ENCODE assay signal across 27 cellular contexts in genomic region chr3:55873523-55874254, GRCh38.
DNase-seq lines count a peak whose midpoint lies in the region; ATAC-seq, FAIRE-seq and TF ChIP-seq lines count a peak whose summit lies in the region.
"Had no signal": no experiment of that assay in that cellular context is flagged by ENCODE, and none has a peak within 500 bp of the region (broad histone marks: within the 10 kb centered on the region; RNA-seq: fewer than 3 reads in every experiment).

No MANE protein-coding gene starts in this region.

- H4K12ac ChIP-seq in trophoblast cell (ENCODE audit: low read depth, low read length), result no peak overlapping the region

- H2BK20ac ChIP-seq in H9 (ENCODE audit: low read depth, low read length, poor library complexity, severe bottlenecking), result no peak overlapping the region

- H3K27ac ChIP-seq in H9 (ENCODE audit: insufficient read length, low read depth, low read length), result no peak overlapping the region
- no peak overlapping the region for H3K27ac ChIP-seq in RWPE2 (ENCODE audit: poor library complexity, severe bottlenecking)
- H3K27ac ChIP-seq in trophoblast cell (ENCODE audit: low read depth, low read length), result no peak overlapping the region
- H3K27ac ChIP-seq: esophagus squamous epithelium, psoas muscle had no signal

- H4K91ac ChIP-seq in H9 (ENCODE audit: insufficient read length, low read depth, low read length), result no peak overlapping the region
- H4K91ac ChIP-seq in trophoblast cell (ENCODE audit: low read depth, low read length), result no peak overlapping the region

- H3K79me2 ChIP-seq in H9 (ENCODE audit: insufficient read depth, low read length) (no peaks in the 10 kb centered on the region), trophoblast cell (ENCODE audit: control insufficient read depth, insufficient read depth, low read length, poor library complexity) (no peaks in the 10 kb centered on the region)

- H3K36me3 Mint-ChIP-seq in H9 (ENCODE audit: insufficient read depth in 1 of 3, low read depth in 3 of 3), result no peaks in the 10 kb centered on the region
- H3K36me3 Mint-ChIP-seq: activated CD4-positive, alpha-beta memory T cell treated with anti-CD3 and anti-CD28 coated beads for 36 hours had no signal

- no peak overlapping the region for H2BK12ac ChIP-seq in H9 (ENCODE audit: insufficient read length, low read depth, low read length)
- no peak overlapping the region for H2BK12ac ChIP-seq in trophoblast cell (ENCODE audit: low read length)

- no peak for DNase-seq in H9
- no peak for DNase-seq in RWPE2 (ENCODE audit: low spot score)
- peak; percentile 69 to 77 for DNase-seq in trophoblast cell
- DNase-seq in NCI-H1105 treated with DMSO at 0.1 percent for 48 hours (lab: John Stamatoyannopoulos, UW), result no peak
- DNase-seq in activated CD8-positive, alpha-beta memory T cell treated with anti-CD3 and anti-CD28 coated beads for 24 hours, result no peak
- DNase-seq in RCC 7860 (ENCODE audit: low spot score), result no peak
- no peak for DNase-seq in DMS 273 (lab: John Stamatoyannopoulos, UW; ENCODE audit: unreplicated experiment)
- DNase-seq: activated B cell treated with CpG ODN at 0.5 μM for 24 hours; activated CD4-positive, alpha-beta memory T cell treated with anti-CD3 and anti-CD28 coated beads for 36 hours; activated gamma-delta T cell; activated T-cell treated with anti-CD3 and anti-CD28 coated beads for 4 hours; amniotic stem cell; central memory CD4-positive, alpha-beta T cell; COR-L47; EL; esophagus squamous epithelium; left ventricle myocardium superior; NCI-H1436 treated with DMSO at 0.1 percent for 48 hours; NCI-H82; OCI-M1; psoas muscle; stimulated activated CD4-positive, alpha-beta T cell treated with anti-CD3 and anti-CD28 coated beads, Interleukin-4, amount 100 ng/mL, for 4 hours; stimulated activated naive CD8-positive, alpha-beta T cell treated with anti-CD3 and anti-CD28 coated beads, Interleukin-15, amount 100 ng/mL, for 72 hours had no signal

- H3T11ph ChIP-seq in H9 (ENCODE audit: low read length), result no peak overlapping the region

- no peak overlapping the region for H2BK15ac ChIP-seq in H9 (ENCODE audit: low read depth, low read length)

- H2BK5ac ChIP-seq in H9 (ENCODE audit: insufficient read length, low read length) (no peak overlapping the region), trophoblast cell (ENCODE audit: low read depth, low read length, poor library complexity) (no peak overlapping the region)

- no peaks in the 10 kb centered on the region for H3K4me1 ChIP-seq in H9 (ENCODE audit: insufficient read depth, low read length)
- no peaks in the 10 kb centered on the region for H3K4me1 ChIP-seq in RWPE2 (ENCODE audit: insufficient read depth, poor library complexity, severe bottlenecking)
- no peaks in the 10 kb centered on the region for H3K4me1 ChIP-seq in trophoblast cell (ENCODE audit: control insufficient read depth in 1 of 2, insufficient read depth in 2 of 2, low read length in 2 of 2)
- H3K4me1 ChIP-seq: esophagus squamous epithelium, psoas muscle had no signal

- H3K14ac ChIP-seq in H9 (ENCODE audit: insufficient read depth, low read length) (no peak overlapping the region), trophoblast cell (ENCODE audit: low read length) (no peak overlapping the region)

- WGBS in H9 (ENCODE audit: extremely low coverage, insufficient read length, low lambda C conversion rate), result no CpG with 5 or more reads among the region's 1 CpG
- no CpG with 5 or more reads among the region's 1 CpG for WGBS in trophoblast cell (ENCODE audit: extremely low coverage, insufficient coverage, insufficient read length)

- H3K27me3 ChIP-seq in H9 (ENCODE audit: insufficient read depth, low read length) (no peaks in the 10 kb centered on the region), RWPE2 (ENCODE audit: insufficient read depth, poor library complexity, severe bottlenecking) (no peaks in the 10 kb centered on the region), trophoblast cell (ENCODE audit: insufficient read depth, low read length) (no peaks in the 10 kb centered on the region)
- H3K27me3 ChIP-seq: esophagus squamous epithelium had no signal

- H2AFZ ChIP-seq in H9 (ENCODE audit: low read length) (no peak overlapping the region), trophoblast cell (ENCODE audit: insufficient read depth, low read length, poor library complexity) (no peak overlapping the region)

- H3K9ac ChIP-seq in H9 (ENCODE audit: extremely low read depth, insufficient read length, low read length) (no peak overlapping the region), trophoblast cell (ENCODE audit: low read length) (no peak overlapping the region)

- H3K27me3 Mint-ChIP-seq in H9 (ENCODE audit: low read depth), result no peaks in the 10 kb centered on the region
- H3K27me3 Mint-ChIP-seq: activated CD4-positive, alpha-beta memory T cell treated with anti-CD3 and anti-CD28 coated beads for 36 hours; B cell; stimulated activated naive CD8-positive, alpha-beta T cell treated with anti-CD3 and anti-CD28 coated beads, Interleukin-15, amount 100 ng/mL, for 72 hours had no signal

- ATAC-seq in RWPE2 (ENCODE audit: low read depth) (peak; percentile 54), esophagus mucosa (peak; percentile 17)
- ATAC-seq: left ventricle myocardium superior; psoas muscle; SK-N-SH treated with all-trans-retinoic acid at 6 μM for 48 hours; stimulated activated naive CD8-positive, alpha-beta T cell treated with anti-CD3 and anti-CD28 coated beads, Interleukin-15, amount 100 ng/mL, for 72 hours had no signal

- no peak overlapping the region for H4K5ac ChIP-seq in H9 (ENCODE audit: insufficient read length, low read depth, low read length)

- H3K9me3 Mint-ChIP-seq in H9, result no peaks in the 10 kb centered on the region
- H3K9me3 Mint-ChIP-seq: activated B cell treated with CpG ODN at 0.5 μM for 24 hours; activated CD4-positive, alpha-beta memory T cell treated with anti-CD3 and anti-CD28 coated beads for 36 hours; stimulated activated naive CD8-positive, alpha-beta T cell treated with anti-CD3 and anti-CD28 coated beads, Interleukin-15, amount 100 ng/mL, for 72 hours had no signal

- TF ChIP-seq CTCF in H9 (conservative IDR thresholded peaks at IDR 0.05), result no peak
- TF ChIP-seq CTCF in RWPE2 (IDR thresholded peaks at IDR 0.05; ENCODE audit: poor library complexity, severe bottlenecking), result no peak

- H3K4me3 Mint-ChIP-seq in H9, result no peak overlapping the region
- H3K4me3 Mint-ChIP-seq: activated B cell treated with CpG ODN at 0.5 μM for 24 hours; activated CD4-positive, alpha-beta memory T cell treated with anti-CD3 and anti-CD28 coated beads for 36 hours; B cell; stimulated activated naive CD8-positive, alpha-beta T cell treated with anti-CD3 and anti-CD28 coated beads, Interleukin-15, amount 100 ng/mL, for 72 hours had no signal

- H3K36me3 ChIP-seq in RWPE2 (ENCODE audit: low read depth) (no peaks in the 10 kb centered on the region), trophoblast cell (ENCODE audit: control insufficient read depth in 1 of 2, insufficient read depth in 2 of 2, low read length in 2 of 2) (no peaks in the 10 kb centered on the region)
- H3K36me3 ChIP-seq: esophagus squamous epithelium had no signal

- H3K27ac Mint-ChIP-seq in H9, result 0 out of 7 replicates have a peak overlapping the region, but pooled peaks of 2 of the 3 experiments have one; percentile 42 to 56
- H3K27ac Mint-ChIP-seq: activated B cell treated with CpG ODN at 0.5 μM for 24 hours; activated CD4-positive, alpha-beta memory T cell treated with anti-CD3 and anti-CD28 coated beads for 36 hours; B cell; stimulated activated naive CD8-positive, alpha-beta T cell treated with anti-CD3 and anti-CD28 coated beads, Interleukin-15, amount 100 ng/mL, for 72 hours had no signal

- no peak overlapping the region for H4K8ac ChIP-seq in H9 (replicated peaks; ENCODE audit: insufficient read length, low read depth, low read length)
- no peak overlapping the region for H4K8ac ChIP-seq in trophoblast cell (ENCODE audit: low read depth, low read length)

- H3K79me1 ChIP-seq in H9 (ENCODE audit: insufficient read depth, low read depth, low read length, poor library complexity, severe bottlenecking) (no peaks in the 10 kb centered on the region), trophoblast cell (ENCODE audit: low read length) (no peaks in the 10 kb centered on the region)

- H2BK120ac ChIP-seq in H9 (ENCODE audit: low read depth, low read length, poor library complexity, severe bottlenecking) (no peak overlapping the region), trophoblast cell (ENCODE audit: insufficient read depth, low read length, poor library complexity) (no peak overlapping the region)

- H3K4me3 ChIP-seq in RWPE2 (ENCODE audit: severe bottlenecking), result no peak overlapping the region
- H3K4me3 ChIP-seq in trophoblast cell (ENCODE audit: low read depth, low read length), result no peak overlapping the region
- H3K4me3 ChIP-seq: esophagus squamous epithelium, psoas muscle, smooth muscle cell had no signal

- H3K4ac ChIP-seq in H9 (ENCODE audit: low read depth, low read length) (no peak overlapping the region), trophoblast cell (ENCODE audit: low read depth, low read length) (no peak overlapping the region)

- H3K4me2 ChIP-seq in H9 (ENCODE audit: insufficient read depth, insufficient read length, low read length) (no peak overlapping the region), trophoblast cell (ENCODE audit: low read length) (no peak overlapping the region)
- H3K4me2 ChIP-seq: smooth muscle cell had no signal

- no peak overlapping the region for H3K23ac ChIP-seq in H9 (ENCODE audit: insufficient read length, low read depth, low read length)
- H3K23ac ChIP-seq in trophoblast cell (ENCODE audit: low read length), result no peak overlapping the region

- H3K9me3 ChIP-seq in H9 (ENCODE audit: control insufficient read depth, low read depth, low read length) (no peaks in the 10 kb centered on the region), RWPE2 (ENCODE audit: severe bottlenecking) (no peaks in the 10 kb centered on the region), trophoblast cell (ENCODE audit: insufficient read depth, low read depth, low read length) (no peaks in the 10 kb centered on the region)
- H3K9me3 ChIP-seq: esophagus squamous epithelium, psoas muscle had no signal

- H3K18ac ChIP-seq in H9 (ENCODE audit: insufficient read length, low read depth, low read length) (no peak overlapping the region), trophoblast cell (ENCODE audit: low read length) (no peak overlapping the region)

- H2AK5ac ChIP-seq in H9 (ENCODE audit: insufficient read length, low read length), result no peak overlapping the region
- no peak overlapping the region for H2AK5ac ChIP-seq in trophoblast cell (ENCODE audit: low read length)

- FAIRE-seq in RCC 7860 (lab: Jason Lieb, UNC), result no peak

- H4K20me1 ChIP-seq in H9 (ENCODE audit: control insufficient read depth, insufficient read depth, insufficient read length), result no peaks in the 10 kb centered on the region

- H3K4me1 Mint-ChIP-seq in H9, result peaks cover 2 to 8% of the 10 kb centered on the region in 2 experiments; a peak in 3 of 4 replicates
- H3K4me1 Mint-ChIP-seq: activated B cell treated with CpG ODN at 0.5 μM for 24 hours; B cell; stimulated activated naive CD8-positive, alpha-beta T cell treated with anti-CD3 and anti-CD28 coated beads, Interleukin-15, amount 100 ng/mL, for 72 hours had no signal

- H3K56ac ChIP-seq in H9 (ENCODE audit: insufficient read length, low read depth, low read length), result no peak overlapping the region

- no peaks in the 10 kb centered on the region for H3K23me2 ChIP-seq in H9 (ENCODE audit: insufficient read length, low read depth, low read length, poor library complexity, severe bottlenecking)

Comparison
In these comparisons a context has a peak if more than half of its experiments do, and no peak if none do; other contexts are left out.
1. DNase-seq: peak in trophoblast cell (2 of 2); none in H9 (single experiment), RWPE2 (single experiment), NCI-H1105 treated with DMSO at 0.1 percent for 48 hours (single experiment), activated CD8-positive, alpha-beta memory T cell treated with anti-CD3 and anti-CD28 coated beads for 24 hours (single experiment), RCC 7860 (single experiment) and DMS 273 (single experiment).